In genomic region chr21:27462786-27463185, GRCh38 we compare ENCODE assay signal across 24 cellular contexts.
DNase-seq lines count a peak whose midpoint lies in the region; ATAC-seq, FAIRE-seq and TF ChIP-seq lines count a peak whose summit lies in the region.
"Had no signal": no experiment of that assay in that cellular context is flagged by ENCODE, and none has a peak within 500 bp of the region (broad histone marks: within the 10 kb centered on the region; RNA-seq: fewer than 3 reads in every experiment).

No MANE protein-coding gene starts in this region.

- peak overlapping the region; percentile 69 for H3K27ac Mint-ChIP-seq in mesothelial cell of epicardium
- H3K27ac Mint-ChIP-seq: CD14-positive monocyte; CD4-positive, alpha-beta memory T cell; CD4-positive, CD25-positive, alpha-beta regulatory T cell; CD8-positive, alpha-beta memory T cell had no signal

- peak overlapping the region; percentile 29; the same call in 1 of the 2 replicates for H3K4me3 ChIP-seq in SK-N-MC
- H3K4me3 ChIP-seq: BLaER1 had no signal

- DNase-seq in SK-N-MC (ENCODE audit: low read depth, low spot score) (peak; percentile 59), mesothelial cell of epicardium (ENCODE audit: low spot score in 2 of 2, unreplicated experiment in 2 of 2) (no peak), GM12892 (ENCODE audit: insufficient read length) (no peak), GOT3 (lab: John Stamatoyannopoulos, UW) (no peak)
- DNase-seq: 8988T; ACHN; BE2C; C1 segment of cervical spinal cord; CD4-positive, alpha-beta memory T cell; CD4-positive, CD25-positive, alpha-beta regulatory T cell; CD8-positive, alpha-beta memory T cell; COR-L47; DMS79 treated with DMSO at 0.1 percent for 48 hours; GF-D8 had no signal

- peaks cover 11% of the 10 kb centered on the region for H3K9me3 Mint-ChIP-seq in mesothelial cell of epicardium

- no peak overlapping the region for H3K27ac ChIP-seq in SK-N-MC
- H3K27ac ChIP-seq: BLaER1 had no signal

- H3K36me3 ChIP-seq in SK-N-MC (ENCODE audit: insufficient read depth, low read length), result no peaks in the 10 kb centered on the region
- H3K36me3 ChIP-seq: BE2C, BLaER1 had no signal

- no peak for TF ChIP-seq POLR2A in GM12892 (IDR thresholded peaks at IDR 0.05; ENCODE audit: low read depth, low read length)

- H3K4me3 Mint-ChIP-seq in mesothelial cell of epicardium, result no peak overlapping the region
- H3K4me3 Mint-ChIP-seq: CD14-positive monocyte; CD4-positive, alpha-beta memory T cell; CD4-positive, CD25-positive, alpha-beta regulatory T cell; CD8-positive, alpha-beta memory T cell had no signal

- no peak overlapping the region for H3K9ac ChIP-seq in SK-N-MC (ENCODE audit: insufficient read length)
- H3K9ac ChIP-seq: BLaER1 had no signal

- FAIRE-seq in islet of Langerhans (lab: Jason Lieb, UNC) (peak; percentile 55), GM12892 (lab: Jason Lieb, UNC) (no peak)
- FAIRE-seq: A204.1, G401.6, GM12891, GM18507, GM19239 had no signal

- no peaks in the 10 kb centered on the region for H3K9me3 ChIP-seq in SK-N-MC (ENCODE audit: low read depth, low read length)
- H3K9me3 ChIP-seq: BE2C, BLaER1 had no signal

- H3K27me3 Mint-ChIP-seq in mesothelial cell of epicardium (ENCODE audit: low read depth), result no peaks in the 10 kb centered on the region
- H3K27me3 Mint-ChIP-seq: CD4-positive, alpha-beta memory T cell; CD4-positive, CD25-positive, alpha-beta regulatory T cell; CD8-positive, alpha-beta memory T cell had no signal

- H3K36me3 Mint-ChIP-seq in mesothelial cell of epicardium, result no peaks in the 10 kb centered on the region
- H3K36me3 Mint-ChIP-seq: CD14-positive monocyte; CD4-positive, alpha-beta memory T cell; CD4-positive, CD25-positive, alpha-beta regulatory T cell; CD8-positive, alpha-beta memory T cell had no signal

- ATAC-seq in HG03097 (IDR thresholded peaks at IDR 0.05; ENCODE audit: low FRiP score, unreplicated experiment), result no peak
- no peak for ATAC-seq in HG02973 (IDR thresholded peaks at IDR 0.05; ENCODE audit: unreplicated experiment)

- TF ChIP-seq CTCF in mesothelial cell of epicardium (IDR thresholded peaks at IDR 0.05; ENCODE audit: unreplicated experiment), result no peak

- peaks cover 50% of the 10 kb centered on the region for H3K4me1 Mint-ChIP-seq in mesothelial cell of epicardium
- H3K4me1 Mint-ChIP-seq: CD14-positive monocyte; CD4-positive, alpha-beta memory T cell; CD4-positive, CD25-positive, alpha-beta regulatory T cell; CD8-positive, alpha-beta memory T cell had no signal
